9 cellular contexts compared by ENCODE assay signal in the genomic region with DNA sequence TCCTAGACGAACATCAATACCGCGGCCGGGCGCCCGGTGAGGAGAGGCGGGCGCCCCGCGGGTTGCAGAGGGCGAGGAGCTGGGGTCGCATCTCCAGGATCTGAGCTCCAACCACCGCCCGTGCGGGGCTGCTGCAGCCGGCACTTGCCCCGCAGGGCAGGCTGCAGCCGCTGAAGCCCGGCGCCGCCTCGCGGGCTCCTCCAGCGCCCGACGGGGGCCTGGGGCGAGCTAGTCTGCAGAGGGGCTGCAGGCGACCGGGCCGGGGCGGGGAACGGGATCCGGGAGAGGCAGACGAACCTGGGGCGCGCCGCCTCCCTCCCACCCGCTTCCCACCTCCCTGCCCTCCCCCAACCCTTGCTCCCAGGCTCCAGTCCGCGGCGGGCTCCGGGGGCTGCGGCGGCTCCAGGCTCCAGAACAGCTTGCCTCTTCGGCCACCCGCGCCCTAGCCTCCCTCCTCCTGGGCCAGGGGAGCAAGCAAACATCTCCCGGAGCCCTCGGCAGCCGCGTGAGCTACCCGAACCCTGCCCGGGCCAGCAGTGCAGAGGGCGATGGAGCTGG.
DNase-seq lines count a peak whose midpoint lies in the region; ATAC-seq and TF ChIP-seq lines count a peak whose summit lies in the region.
"Had no signal": no experiment of that assay in that cellular context is flagged by ENCODE, and none has a peak within 500 bp of the region (broad histone marks: within the 10 kb centered on the region; RNA-seq: fewer than 3 reads in every experiment).

No MANE protein-coding gene starts in this region.

- TF ChIP-seq CTCF in astrocyte of the cerebellum (IDR thresholded peaks at IDR 0.05; ENCODE audit: low read depth, low read length, missing control alignments) = no peak

- peaks cover 0 to 3% of the 10 kb centered on the region in 2 donors for H3K36me3 Mint-ChIP-seq in stimulated activated naive B cell treated with anti-CD40 and anti-IgM and Interleukin-4, amounts not matched to agents 10 μg/mL and 1 μg/mL and 100 μg/mL, for 72 hours

- peaks cover 45 to 73% of the 10 kb centered on the region in 2 donors for H3K27me3 Mint-ChIP-seq in stimulated activated naive B cell treated with anti-CD40 and anti-IgM and Interleukin-4, amounts not matched to agents 10 μg/mL and 1 μg/mL and 100 μg/mL, for 72 hours

- H3K9me3 ChIP-seq in iPS-18c (ENCODE audit: control insufficient read depth, insufficient read depth, low read length) = no peaks in the 10 kb centered on the region
- H3K9me3 ChIP-seq: SJSA1 had no signal

- in situ Hi-C loops in astrocyte of the cerebellum (cut with HindIII; ENCODE audit: low sequenced_read_pairs) = no loop called here

- peak overlapping the region; percentile 67 to 78 for H3K4me3 Mint-ChIP-seq in stimulated activated naive B cell treated with anti-CD40 and anti-IgM and Interleukin-4, amounts not matched to agents 10 μg/mL and 1 μg/mL and 100 μg/mL, for 72 hours

- peak; percentile 51 to 58 for DNase-seq in NCI-H2081 (lab: John Stamatoyannopoulos, UW)
- no peak for DNase-seq in NCI-H2081 treated with DMSO at 0.1 percent for 48 hours (lab: John Stamatoyannopoulos, UW)
- DNase-seq in astrocyte of the cerebellum (ENCODE audit: low read depth) = no peak
- no peak for DNase-seq in stimulated activated naive B cell treated with anti-CD40 and anti-IgM and Interleukin-4, amounts not matched to agents 10 μg/mL and 1 μg/mL and 100 μg/mL, for 72 hours
- no peak for DNase-seq in stimulated activated CD4-positive, alpha-beta T cell treated with anti-CD3 and anti-CD28 coated beads, Interleukin-4, amount 100 ng/mL, for 1 hour
- DNase-seq in stimulated activated CD4-positive, alpha-beta T cell treated with anti-CD3 and anti-CD28 coated beads, Interleukin-1b, Interleukin-23, amount 100 ng/mL, for 48 hours = no peak

- H3K4me1 Mint-ChIP-seq in stimulated activated naive B cell treated with anti-CD40 and anti-IgM and Interleukin-4, amounts not matched to agents 10 μg/mL and 1 μg/mL and 100 μg/mL, for 72 hours = peaks cover 26 to 35% of the 10 kb centered on the region in 2 donors

- H3K27ac Mint-ChIP-seq in stimulated activated naive B cell treated with anti-CD40 and anti-IgM and Interleukin-4, amounts not matched to agents 10 μg/mL and 1 μg/mL and 100 μg/mL, for 72 hours = no peak overlapping the region

- H3K4me3 ChIP-seq in astrocyte of the cerebellum (ENCODE audit: low read depth, low read length) (peak overlapping the region; percentile 83), iPS-18c (ENCODE audit: insufficient read depth, low read depth, low read length) (peak overlapping the region; percentile 77)
- H3K4me3 ChIP-seq: SJSA1 had no signal

- H3K9me3 Mint-ChIP-seq in stimulated activated naive B cell treated with anti-CD40 and anti-IgM and Interleukin-4, amounts not matched to agents 10 μg/mL and 1 μg/mL and 100 μg/mL, for 72 hours = peaks cover 0 to 3% of the 10 kb centered on the region in 2 donors

- no peak for ATAC-seq in stimulated activated naive B cell treated with anti-CD40 and anti-IgM and Interleukin-4, amounts not matched to agents 10 μg/mL and 1 μg/mL and 100 μg/mL, for 72 hours (replicated peaks)
- ATAC-seq in HG03097 (IDR thresholded peaks at IDR 0.05; ENCODE audit: low FRiP score, unreplicated experiment) = no peak

Comparison
In these comparisons a context has a peak if more than half of its experiments do, and no peak if none do; other contexts are left out.
1. DNase-seq: peak in NCI-H2081 (2 of 2); none in NCI-H2081 treated with DMSO at 0.1 percent for 48 hours (single experiment), astrocyte of the cerebellum (single experiment), stimulated activated naive B cell treated with anti-CD40 and anti-IgM and Interleukin-4, amounts not matched to agents 10 μg/mL and 1 μg/mL and 100 μg/mL, for 72 hours (single experiment), stimulated activated CD4-positive, alpha-beta T cell treated with anti-CD3 and anti-CD28 coated beads, Interleukin-4, amount 100 ng/mL, for 1 hour (single experiment) and stimulated activated CD4-positive, alpha-beta T cell treated with anti-CD3 and anti-CD28 coated beads, Interleukin-1b, Interleukin-23, amount 100 ng/mL, for 48 hours (single experiment).